13 cellular contexts compared by ENCODE assay signal in the genomic region with DNA sequence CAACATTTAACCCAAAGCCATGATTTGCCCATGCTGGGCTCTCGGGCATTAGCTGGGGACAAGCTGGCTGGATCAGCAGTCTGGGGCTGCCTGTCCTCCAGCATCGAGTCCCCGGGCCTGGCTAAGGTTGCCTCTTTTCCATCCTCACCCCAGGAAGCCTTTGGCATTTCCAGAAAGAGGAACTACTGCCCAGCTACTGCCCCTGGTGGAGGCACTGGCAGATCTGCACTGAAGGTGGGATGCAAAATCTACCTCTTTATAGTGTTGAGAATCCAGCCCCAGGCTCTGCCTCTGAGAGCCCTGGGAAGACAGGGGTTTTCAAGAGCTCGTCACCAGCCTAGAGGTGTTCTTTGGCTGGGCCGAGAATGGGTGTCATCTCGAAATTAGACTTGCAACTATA.
DNase-seq lines count a peak whose midpoint lies in the region; ATAC-seq and TF ChIP-seq lines count a peak whose summit lies in the region.
"Had no signal": no experiment of that assay in that cellular context is flagged by ENCODE, and none has a peak within 500 bp of the region (broad histone marks: within the 10 kb centered on the region; RNA-seq: fewer than 3 reads in every experiment).

No MANE protein-coding gene starts in this region.

- peaks cover 0 to 18% (median 8%) of the 10 kb centered on the region in 11 donors for H3K9me3 ChIP-seq in heart right ventricle
- H3K9me3 ChIP-seq in stomach: peaks cover 8 to 19% (median 15%) of the 10 kb centered on the region in 4 donors
- H3K9me3 ChIP-seq: Caco-2, neutrophil had no signal

- no peak for TF ChIP-seq EP300 in stomach (IDR thresholded peaks at IDR 0.05)

- H3K36me3 ChIP-seq in heart right ventricle (no peaks in the 10 kb centered on the region), stomach (no peaks in the 10 kb centered on the region)
- H3K36me3 ChIP-seq: neutrophil had no signal

- TF ChIP-seq POLR2A in stomach (IDR thresholded peaks at IDR 0.05): no peak

- intact Hi-C loops in heart right ventricle (cut with DNase I) (loop anchor here in 8 of 10 donors (5.0 to 10.0 kb wide), 6 partner anchors 173 to 853 kb away; a partner anchor contains a TSS), cardiac septum (cut with DNase I) (loop anchor here (2.0 to 5.0 kb wide), 2 partner anchors 295 to 850 kb away; a partner anchor contains a TSS), stomach (cut with DNase I; ENCODE audit: low total_unique reads) (no loop called here)

- ATAC-seq in heart right ventricle (no peak), GM18498 (IDR thresholded peaks at IDR 0.05; ENCODE audit: unreplicated experiment) (no peak)

- WGBS in heart right ventricle, 2 donors: 73 to 74% methylated on average over 6 of the region's 6 CpGs
- WGBS in stomach, 5 donors: 59 to 72% (median 63%) methylated on average over 6 of the region's 6 CpGs

- TF ChIP-seq CTCF in heart right ventricle (IDR thresholded peaks at IDR 0.05) (peak in 6 of 9 donors; percentile 7 to 33 (median 26)), epithelial cell of proximal tubule (conservative IDR thresholded peaks at IDR 0.05; ENCODE audit: low read depth, low read length) (peak; percentile 66), stomach (IDR thresholded peaks at IDR 0.05) (no peak)

- H3K4me1 ChIP-seq in heart right ventricle (peaks cover 13 to 54% (median 30%) of the 10 kb centered on the region in 9 donors), stomach (peaks cover 10 to 37% (median 21%) of the 10 kb centered on the region in 4 donors)
- H3K4me1 ChIP-seq: Caco-2 had no signal

- H3K27me3 ChIP-seq in heart right ventricle (peaks cover 0 to 30% (median 12%) of the 10 kb centered on the region in 7 donors), stomach (peaks cover 0 to 43% (median 10%) of the 10 kb centered on the region in 3 donors)

- no peak overlapping the region for H3K27ac ChIP-seq in heart right ventricle
- no peak overlapping the region for H3K27ac ChIP-seq in stomach
- H3K27ac ChIP-seq: neutrophil, PC-9 had no signal

- H3K4me3 ChIP-seq in heart right ventricle (no peak overlapping the region), epithelial cell of proximal tubule (ENCODE audit: low read depth, low read length) (no peak overlapping the region), stomach (no peak overlapping the region)
- H3K4me3 ChIP-seq: PC-9 had no signal

- DNase-seq in heart right ventricle (no peak), cardiac septum (ENCODE audit: low spot score) (no peak), NCI-H69 (lab: John Stamatoyannopoulos, UW) (peak; percentile 58), epithelial cell of proximal tubule (ENCODE audit: low read depth) (no peak), stomach (no peak), mucosa of gallbladder (ENCODE audit: low spot score) (no peak)
- DNase-seq in activated CD4-positive, alpha-beta T cell treated with anti-CD3 and anti-CD28 coated beads for 1 hour: no peak
- DNase-seq: activated CD4-positive, alpha-beta memory T cell treated with anti-CD3 and anti-CD28 coated beads, Interleukin-2, amount 10 ng/mL, durations not matched to agents 7 days and 5 days; Caco-2; hippocampal formation had no signal

Comparison
In these comparisons a context has a peak if more than half of its experiments do, and no peak if none do; other contexts are left out.
1. CTCF ChIP-seq: peak in heart right ventricle (6 of 9) and epithelial cell of proximal tubule (single experiment); none in stomach (0 of 7).